ENCODE assay signal across 1 cellular context in genomic region chr19:4909897-4910593, GRCh38.
TF ChIP-seq lines count a peak whose summit lies in the region.

No MANE protein-coding gene starts in this region.

TF ChIP-seq in HepG2, 621 proteins besides CTCF, POLR2A, EP300 and RAD21 (continues in another document):
- TF ChIP-seq RFX1 (IDR thresholded peaks at IDR 0.05) (0 out of 2 replicates have a peak, but pooled peaks have one; percentile 21), HNF4G (IDR thresholded peaks at IDR 0.05; ENCODE audit: borderline replicate concordance, low read depth, low read length) (0 out of 2 replicates have a peak, but pooled peaks have one; percentile 6), HNF4G (CRISPR knock-in tag; IDR thresholded peaks at IDR 0.05; ENCODE audit: borderline replicate concordance, low read depth) (no peak), SP5 (CRISPR knock-in tag; IDR thresholded peaks at IDR 0.05; ENCODE audit: borderline replicate concordance, low read depth) (peak; percentile 85), ZNF777 (CRISPR knock-in tag; IDR thresholded peaks at IDR 0.05) (peak; percentile 61), SRF (IDR thresholded peaks at IDR 0.05; ENCODE audit: low read depth, low read length) (no peak), ZNF788 (CRISPR knock-in tag; IDR thresholded peaks at IDR 0.05; ENCODE audit: borderline replicate concordance) (0 out of 2 replicates have a peak, but pooled peaks have one; percentile 21), SIN3B (IDR thresholded peaks at IDR 0.05; ENCODE audit: low read length) (peak; percentile 77), PATZ1 (CRISPR knock-in tag; IDR thresholded peaks at IDR 0.05) (peak; percentile 53; the same call in 1 of the 2 replicates), ZBTB14 (CRISPR knock-in tag; IDR thresholded peaks at IDR 0.05) (peak; percentile 74), PPARG (CRISPR knock-in tag; conservative IDR thresholded peaks at IDR 0.05) (no peak), ZNF567 (CRISPR knock-in tag; IDR thresholded peaks at IDR 0.05; ENCODE audit: borderline replicate concordance) (no peak), MAX (IDR thresholded peaks at IDR 0.05) (no peak), HNRNPK (IDR thresholded peaks at IDR 0.05; ENCODE audit: low read depth, low read length, poor library complexity, severe bottlenecking) (peak; percentile 10), ASH2L (IDR thresholded peaks at IDR 0.05; ENCODE audit: insufficient read length, low read depth, low read length) (peak; percentile 36), PAF1 (CRISPR knock-in tag; IDR thresholded peaks at IDR 0.05) (no peak), CENPT (CRISPR knock-in tag; IDR thresholded peaks at IDR 0.05; ENCODE audit: low read depth) (0 out of 2 replicates have a peak, but pooled peaks have one; percentile 60), HOXA3 (CRISPR knock-in tag; IDR thresholded peaks at IDR 0.05) (peak; percentile 16; the same call in 1 of the 2 replicates), E2F5 (CRISPR knock-in tag; conservative IDR thresholded peaks at IDR 0.05) (peak; percentile 98), NONO (IDR thresholded peaks at IDR 0.05) (no peak), NONO (CRISPR knock-in tag; conservative IDR thresholded peaks at IDR 0.05) (no peak), ZNF224 (CRISPR knock-in tag; IDR thresholded peaks at IDR 0.05) (no peak), ZMAT3 (CRISPR knock-in tag; conservative IDR thresholded peaks at IDR 0.05) (0 out of 2 replicates have a peak, but pooled peaks have one; percentile 6), CSRNP1 (CRISPR knock-in tag; IDR thresholded peaks at IDR 0.05) (no peak), SIN3A (IDR thresholded peaks at IDR 0.05; ENCODE audit: borderline replicate concordance, low read depth, low read length) (peak; percentile 49; the same call in 1 of the 2 replicates), SP140L (CRISPR knock-in tag; IDR thresholded peaks at IDR 0.05; ENCODE audit: borderline replicate concordance) (no peak), HDAC1 (CRISPR knock-in tag; IDR thresholded peaks at IDR 0.05) (peak; percentile 77), ZNF24 (IDR thresholded peaks at IDR 0.05) (peak; percentile 88), ZNF354B (CRISPR knock-in tag; IDR thresholded peaks at IDR 0.05) (0 out of 2 replicates have a peak, but pooled peaks have one; percentile 15), ZC3H13 (CRISPR knock-in tag; IDR thresholded peaks at IDR 0.05) (0 out of 2 replicates have a peak, but pooled peaks have one; percentile 23), NFYC (CRISPR knock-in tag; IDR thresholded peaks at IDR 0.05) (peak; percentile 88), SAP130 (CRISPR knock-in tag; IDR thresholded peaks at IDR 0.05; ENCODE audit: low read depth) (peak; percentile 83), PAXIP1 (CRISPR knock-in tag; conservative IDR thresholded peaks at IDR 0.05) (no peak), GABPB1 (CRISPR knock-in tag; IDR thresholded peaks at IDR 0.05) (peak; percentile 58), MXI1 (IDR thresholded peaks at IDR 0.05; ENCODE audit: borderline replicate concordance, low read depth, low read length) (peak; percentile 90; the same call in 2 of the 3 replicates), SP1 (IDR thresholded peaks at IDR 0.05) (no peak), SP1 (CRISPR knock-in tag; IDR thresholded peaks at IDR 0.05) (peak; percentile 90), SP2 (CRISPR knock-in tag; IDR thresholded peaks at IDR 0.05) (peak; percentile 91), ZFP36L1 (CRISPR knock-in tag; IDR thresholded peaks at IDR 0.05) (peak; percentile 28; the same call in 1 of the 2 replicates), ZNF160 (CRISPR knock-in tag; IDR thresholded peaks at IDR 0.05) (0 out of 2 replicates have a peak, but pooled peaks have one; percentile 55), TBX3 (IDR thresholded peaks at IDR 0.05; ENCODE audit: borderline replicate concordance) (no peak), ARNT2 (CRISPR knock-in tag; IDR thresholded peaks at IDR 0.05; ENCODE audit: low read depth) (0 out of 2 replicates have a peak, but pooled peaks have one; percentile 14), SP4 (CRISPR knock-in tag; IDR thresholded peaks at IDR 0.05) (peak; percentile 84; the same call in 1 of the 2 replicates), NFYB (CRISPR knock-in tag; IDR thresholded peaks at IDR 0.05) (peak; percentile 88), ZSCAN21 (CRISPR knock-in tag; IDR thresholded peaks at IDR 0.05; ENCODE audit: borderline replicate concordance) (peak; percentile 61; the same call in 1 of the 2 replicates)
- TF ChIP-seq, protein P1, sequence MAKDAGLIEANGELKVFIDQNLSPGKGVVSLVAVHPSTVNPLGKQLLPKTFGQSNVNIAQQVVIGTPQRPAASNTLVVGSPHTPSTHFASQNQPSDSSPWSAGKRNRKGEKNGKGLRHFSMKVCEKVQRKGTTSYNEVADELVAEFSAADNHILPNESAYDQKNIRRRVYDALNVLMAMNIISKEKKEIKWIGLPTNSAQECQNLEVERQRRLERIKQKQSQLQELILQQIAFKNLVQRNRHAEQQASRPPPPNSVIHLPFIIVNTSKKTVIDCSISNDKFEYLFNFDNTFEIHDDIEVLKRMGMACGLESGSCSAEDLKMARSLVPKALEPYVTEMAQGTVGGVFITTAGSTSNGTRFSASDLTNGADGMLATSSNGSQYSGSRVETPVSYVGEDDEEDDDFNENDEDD (CRISPR knock-in tag; IDR thresholded peaks at IDR 0.05; ENCODE audit: borderline replicate concordance): peak; percentile 96
- TF ChIP-seq, protein P2, sequence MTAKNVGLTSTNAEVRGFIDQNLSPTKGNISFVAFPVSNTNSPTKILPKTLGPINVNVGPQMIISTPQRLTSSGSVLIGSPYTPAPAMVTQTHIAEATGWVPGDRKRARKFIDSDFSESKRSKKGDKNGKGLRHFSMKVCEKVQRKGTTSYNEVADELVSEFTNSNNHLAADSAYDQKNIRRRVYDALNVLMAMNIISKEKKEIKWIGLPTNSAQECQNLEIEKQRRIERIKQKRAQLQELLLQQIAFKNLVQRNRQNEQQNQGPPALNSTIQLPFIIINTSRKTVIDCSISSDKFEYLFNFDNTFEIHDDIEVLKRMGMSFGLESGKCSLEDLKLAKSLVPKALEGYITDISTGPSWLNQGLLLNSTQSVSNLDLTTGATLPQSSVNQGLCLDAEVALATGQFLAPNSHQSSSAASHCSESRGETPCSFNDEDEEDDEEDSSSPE (CRISPR knock-in tag; IDR thresholded peaks at IDR 0.05): peak; percentile 97
- TF ChIP-seq, protein P3, sequence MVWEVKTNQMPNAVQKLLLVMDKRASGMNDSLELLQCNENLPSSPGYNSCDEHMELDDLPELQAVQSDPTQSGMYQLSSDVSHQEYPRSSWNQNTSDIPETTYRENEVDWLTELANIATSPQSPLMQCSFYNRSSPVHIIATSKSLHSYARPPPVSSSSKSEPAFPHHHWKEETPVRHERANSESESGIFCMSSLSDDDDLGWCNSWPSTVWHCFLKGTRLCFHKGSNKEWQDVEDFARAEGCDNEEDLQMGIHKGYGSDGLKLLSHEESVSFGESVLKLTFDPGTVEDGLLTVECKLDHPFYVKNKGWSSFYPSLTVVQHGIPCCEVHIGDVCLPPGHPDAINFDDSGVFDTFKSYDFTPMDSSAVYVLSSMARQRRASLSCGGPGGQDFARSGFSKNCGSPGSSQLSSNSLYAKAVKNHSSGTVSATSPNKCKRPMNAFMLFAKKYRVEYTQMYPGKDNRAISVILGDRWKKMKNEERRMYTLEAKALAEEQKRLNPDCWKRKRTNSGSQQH (CRISPR knock-in tag; IDR thresholded peaks at IDR 0.05; ENCODE audit: low read depth): peak; percentile 43; the same call in 1 of the 2 replicates
- TF ChIP-seq, protein P4, sequence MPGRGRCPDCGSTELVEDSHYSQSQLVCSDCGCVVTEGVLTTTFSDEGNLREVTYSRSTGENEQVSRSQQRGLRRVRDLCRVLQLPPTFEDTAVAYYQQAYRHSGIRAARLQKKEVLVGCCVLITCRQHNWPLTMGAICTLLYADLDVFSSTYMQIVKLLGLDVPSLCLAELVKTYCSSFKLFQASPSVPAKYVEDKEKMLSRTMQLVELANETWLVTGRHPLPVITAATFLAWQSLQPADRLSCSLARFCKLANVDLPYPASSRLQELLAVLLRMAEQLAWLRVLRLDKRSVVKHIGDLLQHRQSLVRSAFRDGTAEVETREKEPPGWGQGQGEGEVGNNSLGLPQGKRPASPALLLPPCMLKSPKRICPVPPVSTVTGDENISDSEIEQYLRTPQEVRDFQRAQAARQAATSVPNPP (CRISPR knock-in tag; IDR thresholded peaks at IDR 0.05): no peak
- TF ChIP-seq, protein P5, sequence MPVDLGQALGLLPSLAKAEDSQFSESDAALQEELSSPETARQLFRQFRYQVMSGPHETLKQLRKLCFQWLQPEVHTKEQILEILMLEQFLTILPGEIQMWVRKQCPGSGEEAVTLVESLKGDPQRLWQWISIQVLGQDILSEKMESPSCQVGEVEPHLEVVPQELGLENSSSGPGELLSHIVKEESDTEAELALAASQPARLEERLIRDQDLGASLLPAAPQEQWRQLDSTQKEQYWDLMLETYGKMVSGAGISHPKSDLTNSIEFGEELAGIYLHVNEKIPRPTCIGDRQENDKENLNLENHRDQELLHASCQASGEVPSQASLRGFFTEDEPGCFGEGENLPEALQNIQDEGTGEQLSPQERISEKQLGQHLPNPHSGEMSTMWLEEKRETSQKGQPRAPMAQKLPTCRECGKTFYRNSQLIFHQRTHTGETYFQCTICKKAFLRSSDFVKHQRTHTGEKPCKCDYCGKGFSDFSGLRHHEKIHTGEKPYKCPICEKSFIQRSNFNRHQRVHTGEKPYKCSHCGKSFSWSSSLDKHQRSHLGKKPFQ (CRISPR knock-in tag; IDR thresholded peaks at IDR 0.05; ENCODE audit: insufficient replicate concordance): no peak
- TF ChIP-seq, protein P6, sequence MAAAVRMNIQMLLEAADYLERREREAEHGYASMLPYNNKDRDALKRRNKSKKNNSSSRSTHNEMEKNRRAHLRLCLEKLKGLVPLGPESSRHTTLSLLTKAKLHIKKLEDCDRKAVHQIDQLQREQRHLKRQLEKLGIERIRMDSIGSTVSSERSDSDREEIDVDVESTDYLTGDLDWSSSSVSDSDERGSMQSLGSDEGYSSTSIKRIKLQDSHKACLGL (CRISPR knock-in tag; IDR thresholded peaks at IDR 0.05): peak; percentile 11; the same call in 1 of the 2 replicates
